In genomic region chr6:3791526-3792212, GRCh38 we compare ENCODE assay signal across 19 cellular contexts. TPM values are rescaled to one million over a fixed set of nuclear protein-coding genes. Genes with fewer than 3 reads are reported as not detected.
DNase-seq lines count a peak whose midpoint lies in the region; ATAC-seq and TF ChIP-seq lines count a peak whose summit lies in the region.
"Had no signal": no experiment of that assay in that cellular context is flagged by ENCODE, and none has a peak within 500 bp of the region (broad histone marks: within the 10 kb centered on the region; RNA-seq: fewer than 3 reads in every experiment).

No MANE protein-coding gene starts in this region.

- H4K20me1 ChIP-seq in BLaER1 treated with 17β-estradiol and CSF1 and Interleukin-3, amounts not matched to agents 10 nM and 100 nM: no peaks in the 10 kb centered on the region

- no peak overlapping the region for H3K4me3 ChIP-seq in BLaER1 treated with 17β-estradiol and CSF1 and Interleukin-3, amounts not matched to agents 10 nM and 100 nM
- H3K4me3 ChIP-seq in Peyer's patch: no peak overlapping the region
- no peak overlapping the region for H3K4me3 ChIP-seq in tibial nerve
- H3K4me3 ChIP-seq: MG63 had no signal

- TF ChIP-seq EP300 in tibial nerve (IDR thresholded peaks at IDR 0.05): no peak

- peak overlapping the region in 1 of 11 experiments; percentile 11; a peak in 2 of 22 replicates for H3K9ac ChIP-seq in BLaER1 treated with 17β-estradiol and CSF1 and Interleukin-3, amounts not matched to agents 10 nM and 100 nM

- no peaks in the 10 kb centered on the region for H3K9me3 ChIP-seq in BLaER1 treated with 17β-estradiol and CSF1 and Interleukin-3, amounts not matched to agents 10 nM and 100 nM (replicated peaks in 1 of 11)
- H3K9me3 ChIP-seq in Peyer's patch: no peaks in the 10 kb centered on the region
- H3K9me3 ChIP-seq in tibial nerve: no peaks in the 10 kb centered on the region
- H3K9me3 ChIP-seq: MG63 had no signal

- no peak for TF ChIP-seq POLR2A in Peyer's patch (IDR thresholded peaks at IDR 0.05)
- no peak for TF ChIP-seq POLR2A in tibial nerve (IDR thresholded peaks at IDR 0.05)

- H3K27me3 ChIP-seq in BLaER1 treated with 17β-estradiol and CSF1 and Interleukin-3, amounts not matched to agents 10 nM and 100 nM: no peaks in the 10 kb centered on the region
- H3K27me3 ChIP-seq in Peyer's patch (no peaks in the 10 kb centered on the region), tibial nerve (no peaks in the 10 kb centered on the region)
- H3K27me3 ChIP-seq: MG63 had no signal

- peak overlapping the region in 7 of 11 experiments; percentile 13 to 85 (median 42); a peak in 12 of 22 replicates for H3K4me2 ChIP-seq in BLaER1 treated with 17β-estradiol and CSF1 and Interleukin-3, amounts not matched to agents 10 nM and 100 nM

- ATAC-seq in GM18907 (IDR thresholded peaks at IDR 0.05; ENCODE audit: unreplicated experiment) (peak; percentile 38), GM21515 (IDR thresholded peaks at IDR 0.05; ENCODE audit: unreplicated experiment) (no peak)
- ATAC-seq: HCT116 had no signal

- no peak for TF ChIP-seq CTCF in Peyer's patch (IDR thresholded peaks at IDR 0.05)
- TF ChIP-seq CTCF in tibial nerve (IDR thresholded peaks at IDR 0.05): no peak

- no peaks in the 10 kb centered on the region for H3K36me3 ChIP-seq in BLaER1 treated with 17β-estradiol and CSF1 and Interleukin-3, amounts not matched to agents 10 nM and 100 nM
- H3K36me3 ChIP-seq in Peyer's patch: no peaks in the 10 kb centered on the region
- no peaks in the 10 kb centered on the region for H3K36me3 ChIP-seq in tibial nerve
- H3K36me3 ChIP-seq: MG63 had no signal

- 78 to 83% methylated on average over 8 of the region's 8 CpGs for WGBS in tibial nerve, 2 donors

- H3K4me1 ChIP-seq in BLaER1 treated with 17β-estradiol and CSF1 and Interleukin-3, amounts not matched to agents 10 nM and 100 nM: peaks cover 11 to 64% (median 21%) of the 10 kb centered on the region in 10 experiments; a peak in 19 of 20 replicates
- H3K4me1 ChIP-seq in Peyer's patch: no peaks in the 10 kb centered on the region
- H3K4me1 ChIP-seq in tibial nerve: peaks cover 0 to 12% (median 4%) of the 10 kb centered on the region in 4 donors

- peak in 2 of 3 donors; percentile 42 to 50 for DNase-seq in Peyer's patch
- DNase-seq in mesenteric fat pad (ENCODE audit: low spot score): peak; percentile 41
- DNase-seq in caudate nucleus (lab: John Stamatoyannopoulos, UW): no peak
- DNase-seq in tibial nerve (ENCODE audit: low spot score in 2 of 2): no peak
- DNase-seq in activated T-cell treated with anti-CD3 and anti-CD28 coated beads, Interleukin-2, amount 50 U/mL, for 48 hours: no peak
- DNase-seq: Calu3; CD4-positive, alpha-beta T cell; MG63; NCI-H1105 treated with DMSO at 0.1 percent for 48 hours; NCI-H1930; NCI-H2171; NCI-H82; SHP77 treated with DMSO at 0.1 percent for 48 hours had no signal

- peak overlapping the region in 4 of 11 experiments; percentile 25 to 65 (median 50); a peak in 7 of 22 replicates for H3K27ac ChIP-seq in BLaER1 treated with 17β-estradiol and CSF1 and Interleukin-3, amounts not matched to agents 10 nM and 100 nM
- H3K27ac ChIP-seq in Peyer's patch (no peak overlapping the region), caudate nucleus (ENCODE audit: low read depth, low read length) (no peak overlapping the region), tibial nerve (no peak overlapping the region)
- H3K27ac ChIP-seq: HL-60 had no signal

RNA-seq across cellular contexts. Expression of gene PXDC1, which starts 40.2 kb away (rescaled TPM):
- total RNA-seq in Peyer's patch (10 to 100 TPM; 35.5 to 69.4 (median 61.1) TPM), mesenteric fat pad (133 TPM), tibial nerve (100 to 1,000 TPM in 3 of 4 donors, 10 to 100 TPM in 1; 93.6 to 174 (median 113) TPM)

RNA-seq across cellular contexts. Expression of gene FAM50B, which starts 57.5 kb away (rescaled TPM):
- total RNA-seq in Peyer's patch (10 to 100 TPM in 1 of 4 donors, 1 to 10 TPM in 3; 3.3 to 10.7 (median 4.7) TPM), mesenteric fat pad (6.1 TPM), tibial nerve (10 to 100 TPM in 3 of 4 donors, 1 to 10 TPM in 1; 6.9 to 23.5 (median 16.1) TPM)
- total RNA-seq: G401 had no signal

Comparison
In these comparisons a context has a peak if more than half of its experiments do, and no peak if none do; other contexts are left out.
1. DNase-seq: peak in Peyer's patch (2 of 3) and mesenteric fat pad (single experiment); none in caudate nucleus (0 of 61), tibial nerve (0 of 2) and activated T-cell treated with anti-CD3 and anti-CD28 coated beads, Interleukin-2, amount 50 U/mL, for 48 hours (0 of 2).